Comparison of ENCODE assay signal across 15 cellular contexts in genomic region chr2:148557844-148558436, GRCh38.
DNase-seq lines count a peak whose midpoint lies in the region; ATAC-seq, FAIRE-seq and TF ChIP-seq lines count a peak whose summit lies in the region.
"Had no signal": no experiment of that assay in that cellular context is flagged by ENCODE, and none has a peak within 500 bp of the region (broad histone marks: within the 10 kb centered on the region; RNA-seq: fewer than 3 reads in every experiment).

No MANE protein-coding gene starts in this region.

- H3K9ac ChIP-seq in HCT116 (ENCODE audit: low read length), result no peak overlapping the region
- H3K9ac ChIP-seq in Loucy (ENCODE audit: low read depth, low read length, poor library complexity, severe bottlenecking), result no peak overlapping the region

- no peaks in the 10 kb centered on the region for H3F3A ChIP-seq in Loucy (ENCODE audit: low read depth)

- H3K36me3 ChIP-seq in HCT116 (ENCODE audit: control insufficient read depth in 1 of 2, insufficient read depth in 2 of 2, low read length in 2 of 2), result no peaks in the 10 kb centered on the region
- no peaks in the 10 kb centered on the region for H3K36me3 ChIP-seq in Loucy (ENCODE audit: insufficient read depth, low read length)

- H3K4me2 ChIP-seq in HCT116 (ENCODE audit: low read length), result no peak overlapping the region
- no peak overlapping the region for H3K4me2 ChIP-seq in Loucy (ENCODE audit: low read depth, low read length, poor library complexity, severe bottlenecking)

- no peaks in the 10 kb centered on the region for H4K20me1 ChIP-seq in HCT116 (ENCODE audit: insufficient read depth)
- no peaks in the 10 kb centered on the region for H4K20me1 ChIP-seq in Loucy (ENCODE audit: insufficient read depth, low read length, poor library complexity, severe bottlenecking)

- H3K36me3 Mint-ChIP-seq in type B pancreatic cell, result no peaks in the 10 kb centered on the region
- H3K36me3 Mint-ChIP-seq in activated T-helper 1 cell treated with anti-CD3 and anti-CD28 coated beads, Interleukin-12 subunit alpha, Interleukin-12 subunit beta, Interleukin-2, Interleukin-4 antibody, amounts not matched to agents 30 ng/mL and 10 ng/mL and 1 ng/mL, durations not matched to agents 14 hours and 24 hours and 36 hours (ENCODE audit: low read depth), result no peaks in the 10 kb centered on the region

- peaks cover 6% of the 10 kb centered on the region for H3K4me1 Mint-ChIP-seq in stimulated activated naive CD8-positive, alpha-beta T cell treated with anti-CD3 and anti-CD28 coated beads, Interleukin-15, amount 100 ng/mL, for 72 hours
- H3K4me1 Mint-ChIP-seq in type B pancreatic cell (ENCODE audit: unreplicated experiment), result peaks cover 10% of the 10 kb centered on the region
- H3K4me1 Mint-ChIP-seq in activated T-helper 1 cell treated with anti-CD3 and anti-CD28 coated beads, Interleukin-12 subunit alpha, Interleukin-12 subunit beta, Interleukin-2, Interleukin-4 antibody, amounts not matched to agents 30 ng/mL and 10 ng/mL and 1 ng/mL, durations not matched to agents 14 hours and 24 hours and 36 hours (ENCODE audit: low read depth), result peaks cover 6% of the 10 kb centered on the region

- no peak overlapping the region for H3K4me3 ChIP-seq in HCT116 (replicated peaks in 1 of 2; ENCODE audit: low read depth in 1 of 2, low read length in 2 of 2)
- no peak overlapping the region for H3K4me3 ChIP-seq in Loucy (ENCODE audit: low read length, poor library complexity, severe bottlenecking)
- H3K4me3 ChIP-seq: SK-N-MC had no signal

- H3K27me3 ChIP-seq in HCT116 (ENCODE audit: insufficient read depth, low read length) (no peaks in the 10 kb centered on the region), Loucy (ENCODE audit: insufficient read depth, low read length, poor library complexity, severe bottlenecking) (no peaks in the 10 kb centered on the region)

- H3K79me2 ChIP-seq in HCT116 (ENCODE audit: insufficient read depth, low read length) (no peaks in the 10 kb centered on the region), Loucy (ENCODE audit: insufficient read depth, low read length) (no peaks in the 10 kb centered on the region)

- no peak for DNase-seq in stimulated activated naive CD8-positive, alpha-beta T cell treated with anti-CD3 and anti-CD28 coated beads, Interleukin-15, amount 100 ng/mL, for 72 hours
- no peak for DNase-seq in stimulated activated naive CD8-positive, alpha-beta T cell treated with anti-CD3 and anti-CD28 coated beads, Interleukin-15, Interleukin-2, amounts not matched to agents 100 U/mL and 50 U/mL, for 24 hours
- no peak for DNase-seq in HCT116 (ENCODE audit: low read depth, low spot score)
- DNase-seq in type B pancreatic cell (ENCODE audit: extremely low spot score, unreplicated experiment), result no peak
- DNase-seq in activated T-helper 1 cell treated with anti-CD3 and anti-CD28 coated beads, Interleukin-12 subunit alpha, Interleukin-12 subunit beta, Interleukin-2, Interleukin-4 antibody, amounts not matched to agents 30 ng/mL and 10 ng/mL and 1 ng/mL, durations not matched to agents 14 hours and 24 hours and 36 hours (ENCODE audit: low spot score), result no peak
- DNase-seq in SIG-M5 treated with dmso at 0.1 percent for 504 hours (lab: John Stamatoyannopoulos, UW; ENCODE audit: unreplicated experiment), result no peak
- DNase-seq in GM12891 (ENCODE audit: insufficient read length, low spot score), result no peak
- DNase-seq: activated T-cell treated with anti-CD3 and anti-CD28 coated beads, Interleukin-2, amount 50 U/mL, for 4 hours; CD4-positive, alpha-beta T cell; GOT3; NCI-H1105 treated with DMSO at 0.1 percent for 48 hours had no signal

- no peak for TF ChIP-seq RAD21 in HCT116 (IDR thresholded peaks at IDR 0.05; ENCODE audit: low read depth)

- peak in 2 of 3 experiments; percentile 33; a peak in 4 of 6 replicates for TF ChIP-seq CTCF in HCT116 (IDR thresholded peaks at IDR 0.05 in 2 of 3, conservative IDR thresholded peaks at IDR 0.05 in 1 of 3; ENCODE audit: borderline replicate concordance in 1 of 3, insufficient read depth in 1 of 3, low read depth in 2 of 3, low read length in 2 of 3)
- TF ChIP-seq CTCF in Loucy (conservative IDR thresholded peaks at IDR 0.05; ENCODE audit: low read length), result peak; percentile 45
- TF ChIP-seq CTCF in type B pancreatic cell (conservative IDR thresholded peaks at IDR 0.05), result peak; percentile 40

- BruUV-seq in HCT116 (replicated peaks; lab: Mats Ljungman, UMichigan), result no TSS peak

- no peak overlapping the region for H3K27ac Mint-ChIP-seq in stimulated activated naive CD8-positive, alpha-beta T cell treated with anti-CD3 and anti-CD28 coated beads, Interleukin-15, amount 100 ng/mL, for 72 hours
- H3K27ac Mint-ChIP-seq in type B pancreatic cell, result no peak overlapping the region
- H3K27ac Mint-ChIP-seq in activated T-helper 1 cell treated with anti-CD3 and anti-CD28 coated beads, Interleukin-12 subunit alpha, Interleukin-12 subunit beta, Interleukin-2, Interleukin-4 antibody, amounts not matched to agents 30 ng/mL and 10 ng/mL and 1 ng/mL, durations not matched to agents 14 hours and 24 hours and 36 hours, result no peak overlapping the region
- H3K27ac Mint-ChIP-seq: CD4-positive, alpha-beta T cell; dendritic cell treated with granulocyte-macrophage colony-stimulating factor and Interleukin-4, amounts not matched to agents 40 ng/mL and 50 ng/mL, for 4 days; nephron had no signal

- H3K9me3 ChIP-seq in HCT116 (ENCODE audit: control insufficient read depth in 1 of 2, insufficient read depth in 1 of 2, low read depth in 1 of 2, low read length in 2 of 2) (no peaks in the 10 kb centered on the region; a peak in 1 of 4 replicates), Loucy (ENCODE audit: insufficient read depth, low read depth, low read length) (0 out of 2 replicates have a peak, but pooled peaks cover 2% of the 10 kb centered on the region)

- H3K9me2 ChIP-seq in HCT116 (ENCODE audit: insufficient read depth) (no peaks in the 10 kb centered on the region), Loucy (replicated peaks; ENCODE audit: low read depth, low read length) (no peaks in the 10 kb centered on the region)

- RAD21 ChIA-PET in HCT116 (lab: Charles Lee; ENCODE audit: low non-redundant PET in 1 of 2, low total read pairs in 2 of 2, uncharacterized antibody in 2 of 2, unreplicated experiment in 2 of 2), result no interaction called here

- intact Hi-C loops in HCT116 (cut with micrococcal nuclease), result no loop called here
- intact Hi-C loops in activated T-helper 1 cell treated with anti-CD3 and anti-CD28 coated beads, Interleukin-12 subunit alpha, Interleukin-12 subunit beta, Interleukin-2, Interleukin-4 antibody, amounts not matched to agents 30 ng/mL and 10 ng/mL and 1 ng/mL, durations not matched to agents 14 hours and 24 hours and 36 hours (cut with micrococcal nuclease), result no loop called here

- POLR2A ChIA-PET in HCT116 (lab: Charles Lee), result no interaction called here

- H3K9me3 Mint-ChIP-seq in stimulated activated naive CD8-positive, alpha-beta T cell treated with anti-CD3 and anti-CD28 coated beads, Interleukin-15, amount 100 ng/mL, for 72 hours, result peaks cover 9 to 13% of the 10 kb centered on the region in 2 donors
- H3K9me3 Mint-ChIP-seq in type B pancreatic cell, result peaks cover 5% of the 10 kb centered on the region
- peaks cover 6% of the 10 kb centered on the region for H3K9me3 Mint-ChIP-seq in activated T-helper 1 cell treated with anti-CD3 and anti-CD28 coated beads, Interleukin-12 subunit alpha, Interleukin-12 subunit beta, Interleukin-2, Interleukin-4 antibody, amounts not matched to agents 30 ng/mL and 10 ng/mL and 1 ng/mL, durations not matched to agents 14 hours and 24 hours and 36 hours
- H3K9me3 Mint-ChIP-seq: CD4-positive, alpha-beta T cell had no signal

- H3K4me1 ChIP-seq in HCT116 (ENCODE audit: control insufficient read depth in 1 of 2, insufficient read depth in 2 of 2, low read length in 2 of 2) (peaks cover 0 to 6% of the 10 kb centered on the region in 2 experiments; a peak in 1 of 4 replicates), Loucy (ENCODE audit: insufficient read depth, low read length, poor library complexity, severe bottlenecking) (peaks cover 19% of the 10 kb centered on the region)

- no peak overlapping the region for H2AFZ ChIP-seq in HCT116 (ENCODE audit: low read depth, low read length, poor library complexity, severe bottlenecking)
- H2AFZ ChIP-seq in Loucy (ENCODE audit: low read length), result no peak overlapping the region

- peak; percentile 55 for ATAC-seq in stimulated activated naive CD8-positive, alpha-beta T cell treated with anti-CD3 and anti-CD28 coated beads, Interleukin-15, amount 100 ng/mL, for 72 hours
- no peak for ATAC-seq in stimulated activated naive CD8-positive, alpha-beta T cell treated with anti-CD3 and anti-CD28 coated beads, Interleukin-15, Interleukin-2, amounts not matched to agents 100 U/mL and 50 U/mL, for 24 hours
- peak; percentile 67 for ATAC-seq in HCT116

- FAIRE-seq in GM12891 (lab: Jason Lieb, UNC), result no peak

- no peaks in the 10 kb centered on the region for H3K27me3 Mint-ChIP-seq in stimulated activated naive CD8-positive, alpha-beta T cell treated with anti-CD3 and anti-CD28 coated beads, Interleukin-15, amount 100 ng/mL, for 72 hours
- H3K27me3 Mint-ChIP-seq in type B pancreatic cell, result peaks cover 4% of the 10 kb centered on the region
- no peaks in the 10 kb centered on the region for H3K27me3 Mint-ChIP-seq in activated T-helper 1 cell treated with anti-CD3 and anti-CD28 coated beads, Interleukin-12 subunit alpha, Interleukin-12 subunit beta, Interleukin-2, Interleukin-4 antibody, amounts not matched to agents 30 ng/mL and 10 ng/mL and 1 ng/mL, durations not matched to agents 14 hours and 24 hours and 36 hours (ENCODE audit: insufficient read depth)
- H3K27me3 Mint-ChIP-seq: CD4-positive, alpha-beta T cell; dendritic cell treated with granulocyte-macrophage colony-stimulating factor and Interleukin-4, amounts not matched to agents 40 ng/mL and 50 ng/mL, for 4 days had no signal

- no peak overlapping the region for H3K27ac ChIP-seq in HCT116 (ENCODE audit: low read depth, low read length)
- H3K27ac ChIP-seq: SK-N-MC had no signal

- CTCF ChIA-PET in HCT116 (lab: Charles Lee), result no interaction called here

- H3K4me3 Mint-ChIP-seq in stimulated activated naive CD8-positive, alpha-beta T cell treated with anti-CD3 and anti-CD28 coated beads, Interleukin-15, amount 100 ng/mL, for 72 hours, result no peak overlapping the region
- H3K4me3 Mint-ChIP-seq in type B pancreatic cell, result no peak overlapping the region
- no peak overlapping the region for H3K4me3 Mint-ChIP-seq in activated T-helper 1 cell treated with anti-CD3 and anti-CD28 coated beads, Interleukin-12 subunit alpha, Interleukin-12 subunit beta, Interleukin-2, Interleukin-4 antibody, amounts not matched to agents 30 ng/mL and 10 ng/mL and 1 ng/mL, durations not matched to agents 14 hours and 24 hours and 36 hours
- H3K4me3 Mint-ChIP-seq: activated T-cell treated with anti-CD3 and anti-CD28 coated beads, Interleukin-2, amount 50 U/mL, for 4 hours; CD4-positive, alpha-beta T cell; dendritic cell treated with granulocyte-macrophage colony-stimulating factor and Interleukin-4, amounts not matched to agents 40 ng/mL and 50 ng/mL, for 4 days had no signal

- TF ChIP-seq POLR2A in HCT116 (IDR thresholded peaks at IDR 0.05; ENCODE audit: borderline replicate concordance, extremely low read depth, insufficient read depth, insufficient read length), result no peak
- no peak for TF ChIP-seq POLR2A in GM12891 (IDR thresholded peaks at IDR 0.05; ENCODE audit: low read depth, low read length)

TF ChIP-seq in GM12891, 5 proteins besides CTCF, POLR2A, EP300 and RAD21 (continues in another document):
- no peak for TF ChIP-seq POLR2AphosphoS5 (IDR thresholded peaks at IDR 0.05; ENCODE audit: low read depth, low read length)
